Comparison of ENCODE assay signal across 8 cellular contexts in the genomic region with DNA sequence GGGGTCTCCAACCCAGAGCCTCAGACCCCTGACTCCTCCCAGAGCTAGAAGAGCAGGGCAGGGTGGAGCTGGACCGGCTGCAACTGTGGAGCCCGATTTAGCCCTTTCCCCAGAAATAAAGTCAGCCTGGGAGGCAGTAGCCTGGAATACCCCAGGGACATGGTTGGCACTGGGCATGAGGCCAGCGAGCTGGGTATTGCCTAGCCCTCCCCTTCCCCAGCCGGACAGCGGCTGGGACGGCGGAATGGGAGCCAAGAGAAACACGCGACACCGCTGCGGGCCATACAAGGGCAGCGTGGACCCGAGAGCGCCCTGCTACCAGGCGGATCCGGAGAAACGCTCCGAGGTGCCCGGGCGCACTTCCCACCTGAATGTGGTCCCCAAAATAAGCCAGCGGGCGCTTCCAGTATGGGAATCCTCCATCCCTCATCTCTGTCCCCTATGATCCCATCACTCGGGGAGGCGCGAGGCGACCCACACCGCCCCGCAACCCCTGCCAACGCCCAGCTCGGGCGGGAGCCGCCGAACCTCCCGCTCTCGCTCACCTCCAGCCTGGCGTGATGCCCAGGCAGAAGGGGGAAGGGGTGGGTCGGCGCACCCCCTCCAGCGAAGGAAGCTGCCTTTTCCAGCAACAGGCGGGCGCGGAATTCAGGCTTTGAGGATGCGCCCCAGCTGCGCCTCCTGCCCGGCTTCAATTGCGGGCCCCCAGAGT. TPM values are rescaled to one million over a fixed set of nuclear protein-coding genes. Genes with fewer than 3 reads are reported as not detected.
DNase-seq lines count a peak whose midpoint lies in the region; ATAC-seq and TF ChIP-seq lines count a peak whose summit lies in the region.

No MANE protein-coding gene starts in this region.

- H2AFZ ChIP-seq in DND-41 (ENCODE audit: low read depth, low read length) (peak overlapping the region; percentile 70; the same call in 1 of the 2 replicates), smooth muscle cell (ENCODE audit: low read depth) (peak overlapping the region; percentile 77)

- H3K4me3 ChIP-seq in DND-41 (ENCODE audit: low read depth in 1 of 2, low read length in 2 of 2) (peak overlapping the region; percentile 37 to 65; a peak in 3 of 4 replicates), smooth muscle cell (peak overlapping the region; percentile 73)

- H3K9me3 ChIP-seq in DND-41 (ENCODE audit: insufficient read depth, low read length, severe bottlenecking), result no peaks in the 10 kb centered on the region
- no peaks in the 10 kb centered on the region for H3K9me3 ChIP-seq in smooth muscle cell (replicated peaks; ENCODE audit: low read depth)

- peaks cover 35% of the 10 kb centered on the region for H3K4me1 ChIP-seq in DND-41 (ENCODE audit: insufficient read depth, low read length)
- H3K4me1 ChIP-seq in smooth muscle cell (ENCODE audit: low read depth), result peaks cover 58% of the 10 kb centered on the region

- H4K20me1 ChIP-seq in DND-41 (ENCODE audit: insufficient read depth, low read length) (peaks cover 19% of the 10 kb centered on the region), smooth muscle cell (ENCODE audit: low read depth) (no peaks in the 10 kb centered on the region)

- no peak for DNase-seq in DND-41
- DNase-seq in NCI-H1092 treated with DMSO at 0.1 percent for 48 hours (lab: John Stamatoyannopoulos, UW), result peak; percentile 76
- peak; percentile 70 for DNase-seq in astrocyte of the hippocampus (ENCODE audit: low read depth, low spot score)
- peak; percentile 64 for DNase-seq in islet precursor cell
- DNase-seq in smooth muscle cell (lab: John Stamatoyannopoulos, UW; ENCODE audit: unreplicated experiment), result no peak
- no peak for DNase-seq in NOMO-1 (lab: John Stamatoyannopoulos, UW; ENCODE audit: unreplicated experiment in 2 of 2)
- no peak for DNase-seq in germinal center (ENCODE audit: low spot score)

- no peak for ATAC-seq in DND-41 (ENCODE audit: insufficient read depth, low read depth)
- ATAC-seq in HG03045 (IDR thresholded peaks at IDR 0.05; ENCODE audit: unreplicated experiment), result no peak

- peaks cover 51% of the 10 kb centered on the region for H3K27me3 ChIP-seq in DND-41 (ENCODE audit: insufficient read depth, low read length, poor library complexity)
- no peaks in the 10 kb centered on the region for H3K27me3 ChIP-seq in smooth muscle cell (ENCODE audit: low read depth)

- TF ChIP-seq CTCF in DND-41 (IDR thresholded peaks at IDR 0.05; ENCODE audit: borderline replicate concordance, extremely low read depth, low read length, poor library complexity, severe bottlenecking) (no peak), smooth muscle cell (IDR thresholded peaks at IDR 0.05; ENCODE audit: borderline replicate concordance, insufficient read depth, poor library complexity, severe bottlenecking) (no peak)

- peaks cover 31% of the 10 kb centered on the region for H3F3A ChIP-seq in smooth muscle cell (ENCODE audit: low read depth)

- 2% methylated on average over 39 of the region's 46 CpGs for WGBS in smooth muscle cell (ENCODE audit: low lambda C conversion rate)

- no peak overlapping the region for H3K27ac ChIP-seq in DND-41 (ENCODE audit: low read length)
- no peak overlapping the region for H3K27ac ChIP-seq in smooth muscle cell (ENCODE audit: low read depth)

- H3K4me2 ChIP-seq in DND-41 (ENCODE audit: insufficient read depth, low read length) (peak overlapping the region; percentile 97), smooth muscle cell (peak overlapping the region; percentile 100)

- no peaks in the 10 kb centered on the region for H3K79me2 ChIP-seq in DND-41 (ENCODE audit: insufficient read depth, low read length)
- no peaks in the 10 kb centered on the region for H3K79me2 ChIP-seq in smooth muscle cell (ENCODE audit: low read depth)

- no peaks in the 10 kb centered on the region for H3K36me3 ChIP-seq in DND-41 (ENCODE audit: insufficient read depth, low read length)
- H3K36me3 ChIP-seq in smooth muscle cell (ENCODE audit: low read depth), result no peaks in the 10 kb centered on the region

- H3K9ac ChIP-seq in DND-41 (ENCODE audit: low read depth, low read length) (peak overlapping the region; percentile 64), smooth muscle cell (ENCODE audit: low read depth) (peak overlapping the region; percentile 43)

RNA-seq across cellular contexts. Expression of gene MCAM, which starts 0.8 kb away (rescaled TPM):
- total RNA-seq in smooth muscle cell, result 138 and 160 TPM in 2 replicates
- 30.7 and 32.1 TPM in 2 replicates for polyA plus RNA-seq in smooth muscle cell

RNA-seq across cellular contexts. Expression of gene RNF26, which starts 18.2 kb away (rescaled TPM):
- 14.6 and 16.1 TPM in 2 replicates for total RNA-seq in smooth muscle cell
- 53.3 and 63.1 TPM in 2 replicates for polyA plus RNA-seq in smooth muscle cell

RNA-seq across cellular contexts. Expression of gene C1QTNF5, which starts 24.5 kb away (rescaled TPM):
- 1.4 and 7.0 TPM in 2 replicates for total RNA-seq in smooth muscle cell
- 5.2 and 7.2 TPM in 2 replicates for polyA plus RNA-seq in smooth muscle cell

RNA-seq across cellular contexts. Expression of gene MFRP, which starts 30.3 kb away (rescaled TPM):
- not detected in 2 replicates for total RNA-seq in smooth muscle cell
- not detected in 2 replicates for polyA plus RNA-seq in smooth muscle cell

Comparison
In these comparisons a context has a peak if more than half of its experiments do, and no peak if none do; other contexts are left out.
1. DNase-seq: peak in NCI-H1092 treated with DMSO at 0.1 percent for 48 hours (single experiment), astrocyte of the hippocampus (single experiment) and islet precursor cell (single experiment); none in DND-41 (single experiment), smooth muscle cell (single experiment), NOMO-1 (0 of 2) and germinal center (single experiment).